ENCODE assay signal across 8 cellular contexts in genomic region chr4:7335363-7336066, GRCh38.
DNase-seq lines count a peak whose midpoint lies in the region; ATAC-seq and TF ChIP-seq lines count a peak whose summit lies in the region.

No MANE protein-coding gene starts in this region.

- CTCF ChIA-PET in A673 (lab: Charles Lee), result interaction anchor here (0.6 to 1.0 kb wide), 3 partner anchors 97 to 144 kb away, joined by 4 read pairs; no protein-coding TSS in a partner anchor

- peak overlapping the region; percentile 75 for H2BK15ac ChIP-seq in neuronal stem cell (ENCODE audit: low read length)

- H3K4ac ChIP-seq in neuronal stem cell (ENCODE audit: low read length), result peak overlapping the region; percentile 66

- H3K36me3 ChIP-seq in A673 (ENCODE audit: insufficient read depth, low read length, poor library complexity, severe bottlenecking) (no peaks in the 10 kb centered on the region), fibroblast of lung (ENCODE audit: control insufficient read depth, insufficient read depth, low read length) (no peaks in the 10 kb centered on the region), neuronal stem cell (replicated peaks in 1 of 2; ENCODE audit: control insufficient read depth in 2 of 2, insufficient read depth in 2 of 2, low read length in 2 of 2) (no peaks in the 10 kb centered on the region), vagina (no peaks in the 10 kb centered on the region)

- H3K79me1 ChIP-seq in neuronal stem cell (ENCODE audit: low read depth, low read length), result peaks cover 7% of the 10 kb centered on the region

- H2BK12ac ChIP-seq in neuronal stem cell (ENCODE audit: low read length), result no peak overlapping the region

- H3K4me2 ChIP-seq in fibroblast of lung (ENCODE audit: extremely low read depth, insufficient read depth, low read length), result no peak overlapping the region
- no peak overlapping the region for H3K4me2 ChIP-seq in neuronal stem cell (ENCODE audit: insufficient read depth, low read length, poor library complexity, severe bottlenecking)

- H4K20me1 ChIP-seq in fibroblast of lung (ENCODE audit: control insufficient read depth, extremely low read depth, insufficient read depth, low read length), result no peaks in the 10 kb centered on the region

- no peaks in the 10 kb centered on the region for H3K79me2 ChIP-seq in fibroblast of lung (ENCODE audit: control insufficient read depth, insufficient read depth, low read length)

- ATAC-seq in HG03280 (IDR thresholded peaks at IDR 0.05; ENCODE audit: unreplicated experiment), result no peak

- TF ChIP-seq POLR2A in vagina (IDR thresholded peaks at IDR 0.05), result no peak

- no peak overlapping the region for H3K23ac ChIP-seq in neuronal stem cell (ENCODE audit: low read depth, low read length, poor library complexity)

- H4K91ac ChIP-seq in neuronal stem cell (ENCODE audit: low read depth, low read length, poor library complexity), result no peak overlapping the region

- H3K9ac ChIP-seq in fibroblast of lung (ENCODE audit: insufficient read depth, low read length) (no peak overlapping the region), neuronal stem cell (ENCODE audit: low read depth, low read length, poor library complexity) (peak overlapping the region; percentile 45)

- no peak overlapping the region for H3K27ac ChIP-seq in A673 (ENCODE audit: low read depth, low read length, poor library complexity, severe bottlenecking)
- H3K27ac ChIP-seq in fibroblast of lung (ENCODE audit: insufficient read depth, low read length), result no peak overlapping the region
- H3K27ac ChIP-seq in neuronal stem cell (replicated peaks; ENCODE audit: low read length), result no peak overlapping the region
- H3K27ac ChIP-seq in vagina, result peak overlapping the region; percentile 27

- H2AFZ ChIP-seq in fibroblast of lung (ENCODE audit: low read length), result no peak overlapping the region
- no peak overlapping the region for H2AFZ ChIP-seq in neuronal stem cell (ENCODE audit: low read length)

- H3K27me3 ChIP-seq in A673 (replicated peaks; ENCODE audit: insufficient read depth, low read depth, low read length, poor library complexity) (no peaks in the 10 kb centered on the region), fibroblast of lung (ENCODE audit: control insufficient read depth, insufficient read depth, low read length) (no peaks in the 10 kb centered on the region), neuronal stem cell (ENCODE audit: control insufficient read depth in 3 of 3, insufficient read depth in 3 of 3, low read depth in 1 of 3, low read length in 3 of 3) (peaks cover 0 to 5% (median 0%) of the 10 kb centered on the region in 3 experiments), vagina (no peaks in the 10 kb centered on the region)

- peak; percentile 74 for TF ChIP-seq CTCF in A673 (conservative IDR thresholded peaks at IDR 0.05; ENCODE audit: low read depth, low read length)
- peak; percentile 91 for TF ChIP-seq CTCF in GM12875 (IDR thresholded peaks at IDR 0.05; ENCODE audit: borderline replicate concordance, insufficient read depth, low read depth, low read length)
- TF ChIP-seq CTCF in fibroblast of lung (conservative IDR thresholded peaks at IDR 0.05 in 1 of 2, IDR thresholded peaks at IDR 0.05 in 1 of 2; ENCODE audit: low read depth in 1 of 2, low read length in 2 of 2), result peak; percentile 46 to 50
- TF ChIP-seq CTCF in vagina (IDR thresholded peaks at IDR 0.05), result peak; percentile 15 to 48 (median 44)

- H3K4me1 ChIP-seq in A673 (ENCODE audit: insufficient read depth, low read length, poor library complexity, severe bottlenecking) (no peaks in the 10 kb centered on the region), fibroblast of lung (ENCODE audit: control insufficient read depth, extremely low read depth, insufficient read depth, low read length) (no peaks in the 10 kb centered on the region), neuronal stem cell (ENCODE audit: control insufficient read depth in 2 of 2, insufficient read depth in 1 of 2, low read depth in 1 of 2, low read length in 2 of 2) (peaks cover 0 to 23% of the 10 kb centered on the region in 2 donors), vagina (peaks cover 28% of the 10 kb centered on the region)

- H2AK5ac ChIP-seq in neuronal stem cell (ENCODE audit: low read depth, low read length), result peak overlapping the region; percentile 98

- DNase-seq in A673 (ENCODE audit: low spot score) (peak; percentile 52), NCI-H2029 (lab: John Stamatoyannopoulos, UW) (peak; percentile 43), activated T-cell treated with anti-CD3 and anti-CD28 coated beads for 4 hours (peak; percentile 1), fibroblast of lung (ENCODE audit: low read depth in 2 of 2) (peak in 1 of 2 donors; percentile 8), neuronal stem cell (ENCODE audit: low spot score) (peak; percentile 56), vagina (ENCODE audit: extremely low spot score in 2 of 2) (no peak)

- H3K4me3 ChIP-seq in A673 (ENCODE audit: low read depth, low read length, poor library complexity, severe bottlenecking) (no peak overlapping the region), GM12875 (ENCODE audit: low read depth, low read length) (no peak overlapping the region), fibroblast of lung (replicated peaks in 1 of 4; ENCODE audit: control extremely low read depth in 1 of 4, insufficient read depth in 1 of 4, low read depth in 3 of 4, low read length in 4 of 4) (no peak overlapping the region), neuronal stem cell (ENCODE audit: low read length in 2 of 2) (no peak overlapping the region), vagina (no peak overlapping the region)

- H4K8ac ChIP-seq in neuronal stem cell (ENCODE audit: low read depth, low read length), result no peak overlapping the region

- no CpG with 5 or more reads among the region's 24 CpGs for WGBS in neuronal stem cell (ENCODE audit: extremely low coverage in 2 of 2, insufficient read length in 2 of 2, insufficient replicate concordance in 1 of 2), 2 donors

- POLR2A ChIA-PET in A673 (lab: Charles Lee; ENCODE audit: low non-redundant PET), result interaction anchor here (0.5 kb wide), 1 partner anchor 293 kb away, joined by 6 read pairs; no protein-coding TSS in a partner anchor

- intact Hi-C loops in A673 (cut with micrococcal nuclease; ENCODE audit: unreplicated experiment) (loop anchor here (5.0 kb wide), 1 partner anchor 143 kb away; the partner anchor contains the start of gene SORCS2), vagina (cut with DNase I) (no loop called here)

- no TSS peak for BruUV-seq in A673 (replicated peaks; lab: Mats Ljungman, UMichigan)

- H2BK5ac ChIP-seq in neuronal stem cell (ENCODE audit: low read length), result no peak overlapping the region

- no peak overlapping the region for H2BK120ac ChIP-seq in neuronal stem cell (ENCODE audit: low read depth, low read length)

- no peak overlapping the region for H3K18ac ChIP-seq in neuronal stem cell (ENCODE audit: low read length)

- H3K14ac ChIP-seq in neuronal stem cell (ENCODE audit: low read length), result no peak overlapping the region

- no peaks in the 10 kb centered on the region for H3K9me3 ChIP-seq in A673 (ENCODE audit: low read depth, low read length, poor library complexity, severe bottlenecking)
- H3K9me3 ChIP-seq in fibroblast of lung (ENCODE audit: control insufficient read depth, insufficient read depth, low read depth, low read length), result no peaks in the 10 kb centered on the region
- no peaks in the 10 kb centered on the region for H3K9me3 ChIP-seq in neuronal stem cell (replicated peaks in 1 of 2; ENCODE audit: control insufficient read depth in 2 of 2, insufficient read depth in 1 of 2, low read depth in 1 of 2, low read length in 2 of 2)
- H3K9me3 ChIP-seq in vagina, result no peaks in the 10 kb centered on the region

Comparison
In these comparisons a context has a peak if more than half of its experiments do, and no peak if none do; other contexts are left out.
1. DNase-seq: peak in A673 (single experiment), NCI-H2029 (single experiment), activated T-cell treated with anti-CD3 and anti-CD28 coated beads for 4 hours (single experiment) and neuronal stem cell (single experiment); none in vagina (0 of 2).
2. Peak in every context shown above with its lines, with median percentiles within 50 percentile points of each other: CTCF ChIP-seq.